ENCODE assay signal across 10 cellular contexts in genomic region chr20:62815066-62815991, GRCh38. TPM values are rescaled to one million over a fixed set of nuclear protein-coding genes. Genes with fewer than 3 reads are reported as not detected.
A peak's percentile ranks its signal among the peaks of the same experiment; 100 is the strongest.
DNase-seq lines count a peak whose midpoint lies in the region; ATAC-seq, FAIRE-seq and TF ChIP-seq lines count a peak whose summit lies in the region.
"Had no signal": no experiment of that assay in that cellular context is flagged by ENCODE, and none has a peak within 500 bp of the region (broad histone marks: within the 10 kb centered on the region; RNA-seq: fewer than 3 reads in every experiment).

No MANE protein-coding gene starts in this region.

- no peak overlapping the region for H2AFZ ChIP-seq in GM23338

- H3K27me3 Mint-ChIP-seq in GM23338 (ENCODE audit: insufficient read depth, low read depth, poor library complexity) = peaks cover 17% of the 10 kb centered on the region
- peaks cover 3% of the 10 kb centered on the region for H3K27me3 Mint-ChIP-seq in activated T-helper 17 cell treated with anti-CD3 and anti-CD28 coated beads, Interleukin-2, amount 50 U/mL, for 72 hours
- H3K27me3 Mint-ChIP-seq in activated CD8-positive, alpha-beta T cell treated with anti-CD3 and anti-CD28 coated beads, Interleukin-2, amount 10 ng/mL, durations not matched to agents 7 days and 5 days (ENCODE audit: low read depth) = peaks cover 25% of the 10 kb centered on the region

- peak overlapping the region; percentile 63 for H3K4me3 Mint-ChIP-seq in GM23338
- H3K4me3 Mint-ChIP-seq in activated T-helper 17 cell treated with anti-CD3 and anti-CD28 coated beads, Interleukin-2, amount 50 U/mL, for 72 hours = no peak overlapping the region
- no peak overlapping the region for H3K4me3 Mint-ChIP-seq in activated CD8-positive, alpha-beta T cell treated with anti-CD3 and anti-CD28 coated beads, Interleukin-2, amount 10 ng/mL, durations not matched to agents 7 days and 5 days

- no peaks in the 10 kb centered on the region for H4K20me1 ChIP-seq in GM23338 (replicated peaks; ENCODE audit: insufficient read depth)

- CTCF ChIA-PET in activated CD8-positive, alpha-beta T cell treated with anti-CD3 and anti-CD28 coated beads, Interleukin-2, amount 10 ng/mL, durations not matched to agents 7 days and 5 days (lab: Charles Lee) = no interaction called here

- H3K4me1 Mint-ChIP-seq in GM23338 = peaks cover 16% of the 10 kb centered on the region
- H3K4me1 Mint-ChIP-seq in activated T-helper 17 cell treated with anti-CD3 and anti-CD28 coated beads, Interleukin-2, amount 50 U/mL, for 72 hours = no peaks in the 10 kb centered on the region
- H3K4me1 Mint-ChIP-seq in activated CD8-positive, alpha-beta T cell treated with anti-CD3 and anti-CD28 coated beads, Interleukin-2, amount 10 ng/mL, durations not matched to agents 7 days and 5 days (ENCODE audit: low read depth) = peaks cover 4% of the 10 kb centered on the region

- H3K27ac Mint-ChIP-seq in GM23338 = no peak overlapping the region
- H3K27ac Mint-ChIP-seq in activated T-helper 17 cell treated with anti-CD3 and anti-CD28 coated beads, Interleukin-2, amount 50 U/mL, for 72 hours = no peak overlapping the region
- H3K27ac Mint-ChIP-seq in activated CD8-positive, alpha-beta T cell treated with anti-CD3 and anti-CD28 coated beads, Interleukin-2, amount 10 ng/mL, durations not matched to agents 7 days and 5 days = no peak overlapping the region

- 0 out of 2 replicates have a peak, but pooled peaks cover 4% of the 10 kb centered on the region for H3F3A ChIP-seq in GM23338 (replicated peaks; ENCODE audit: low read depth)

- ATAC-seq in GM23338 = peak; percentile 66
- ATAC-seq in activated T-helper 17 cell treated with anti-CD3 and anti-CD28 coated beads, Interleukin-2, amount 50 U/mL, for 72 hours (replicated peaks) = peak; percentile 8
- ATAC-seq in activated CD8-positive, alpha-beta T cell treated with anti-CD3 and anti-CD28 coated beads, Interleukin-2, amount 10 ng/mL, durations not matched to agents 7 days and 5 days = no peak

- H3K27ac ChIP-seq in GM23338 (ENCODE audit: low read depth) = peak overlapping the region; percentile 66

- H3K4me3 ChIP-seq in GM23338 = peak overlapping the region; percentile 70

- H3K27me3 ChIP-seq in GM23338 (ENCODE audit: insufficient read depth) = peaks cover 7% of the 10 kb centered on the region; the same call in 1 of the 2 replicates

- peaks cover 10% of the 10 kb centered on the region; the same call in 1 of the 2 replicates for H3K4me1 ChIP-seq in GM23338 (ENCODE audit: insufficient read depth)

- H3K36me3 Mint-ChIP-seq in GM23338 (ENCODE audit: low read depth) = no peaks in the 10 kb centered on the region
- H3K36me3 Mint-ChIP-seq in activated T-helper 17 cell treated with anti-CD3 and anti-CD28 coated beads, Interleukin-2, amount 50 U/mL, for 72 hours (ENCODE audit: low read depth) = peaks cover 26% of the 10 kb centered on the region
- peaks cover 10% of the 10 kb centered on the region for H3K36me3 Mint-ChIP-seq in activated CD8-positive, alpha-beta T cell treated with anti-CD3 and anti-CD28 coated beads, Interleukin-2, amount 10 ng/mL, durations not matched to agents 7 days and 5 days (ENCODE audit: low read depth)

- H3K36me3 ChIP-seq in GM23338 (ENCODE audit: insufficient read depth) = no peaks in the 10 kb centered on the region

- TF ChIP-seq CTCF in GM23338 (conservative IDR thresholded peaks at IDR 0.05; ENCODE audit: low read depth in 2 of 2) (no peak), D721Med (IDR thresholded peaks at IDR 0.05; ENCODE audit: insufficient read depth, missing control alignments) (no peak)

- H3K79me2 ChIP-seq in GM23338 (replicated peaks; ENCODE audit: insufficient read depth) = peaks cover 8% of the 10 kb centered on the region; the same call in 1 of the 2 replicates

- H3K4me2 ChIP-seq in GM23338 = peak overlapping the region; percentile 90

- FAIRE-seq in D721Med (lab: Jason Lieb, UNC) = no peak

- DNase-seq in A172 (ENCODE audit: low spot score) (peak; percentile 62), GM23338 (ENCODE audit: low spot score) (peak; percentile 84), iris pigment epithelial cell (ENCODE audit: low read depth) (peak; percentile 64), D721Med (ENCODE audit: insufficient read length, low spot score) (no peak), NAMALWA (ENCODE audit: low spot score) (no peak)
- no peak for DNase-seq in activated CD8-positive, alpha-beta T cell treated with anti-CD3 and anti-CD28 coated beads, Interleukin-2, amount 10 ng/mL, durations not matched to agents 7 days and 5 days
- no peak for DNase-seq in stimulated activated CD4-positive, alpha-beta T cell treated with anti-CD3 and anti-CD28 coated beads, Interleukin-4, amount 100 ng/mL, for 1 hour
- DNase-seq: activated CD4-positive, alpha-beta T cell treated with anti-CD3 and anti-CD28 coated beads for 48 hours had no signal

- POLR2A ChIA-PET in activated CD8-positive, alpha-beta T cell treated with anti-CD3 and anti-CD28 coated beads, Interleukin-2, amount 10 ng/mL, durations not matched to agents 7 days and 5 days (lab: Charles Lee) = interaction anchor here (1.5 kb wide), 1 partner anchor 46 kb away, joined by 3 read pairs; the partner anchor contains the start of gene TCFL5

- no peaks in the 10 kb centered on the region for H3K9me3 Mint-ChIP-seq in GM23338
- no peaks in the 10 kb centered on the region for H3K9me3 Mint-ChIP-seq in activated T-helper 17 cell treated with anti-CD3 and anti-CD28 coated beads, Interleukin-2, amount 50 U/mL, for 72 hours
- H3K9me3 Mint-ChIP-seq in activated CD8-positive, alpha-beta T cell treated with anti-CD3 and anti-CD28 coated beads, Interleukin-2, amount 10 ng/mL, durations not matched to agents 7 days and 5 days (ENCODE audit: insufficient read depth) = no peaks in the 10 kb centered on the region

- H3K9me2 ChIP-seq in GM23338 (ENCODE audit: insufficient read depth) = no peaks in the 10 kb centered on the region

TF ChIP-seq in GM23338, 12 proteins besides CTCF, POLR2A, EP300 and RAD21 (continues in another document):
- peak; percentile 55; the same call in 1 of the 2 replicates for TF ChIP-seq POLR2AphosphoS5 (IDR thresholded peaks at IDR 0.05; ENCODE audit: low read depth)
- TF ChIP-seq ZNF331 (CRISPR knock-in tag; IDR thresholded peaks at IDR 0.05; ENCODE audit: low read depth) = no peak

RNA-seq across cellular contexts. Expression of gene COL9A3, which starts 1.5 kb away (rescaled TPM):
- total RNA-seq in A172 (2014; rRNA removed; shearing (Covaris generic)) = 1.9 and 2.8 TPM in 2 replicates
- 110 and 113 TPM in 2 replicates for total RNA-seq in GM23338 (2014; rRNA removed; shearing (Covaris generic))
- polyA plus RNA-seq in GM23338 (2016; fragmentation: Nextera tagmentation; extraction: Ambion mirVana) = 74.9 and 79.4 TPM in 2 replicates
- not detected for total RNA-seq in activated T-helper 17 cell treated with anti-CD3 and anti-CD28 coated beads, Interleukin-2, amount 50 U/mL, for 72 hours
- total RNA-seq in activated CD8-positive, alpha-beta T cell treated with anti-CD3 and anti-CD28 coated beads, Interleukin-2, amount 10 ng/mL, durations not matched to agents 7 days and 5 days = not detected
- total RNA-seq: mononuclear cell had no signal

RNA-seq across cellular contexts. Expression of gene OGFR, which starts 10.7 kb away (rescaled TPM):
- total RNA-seq in A172 (2014; rRNA removed; shearing (Covaris generic)) = 66.0 and 90.7 TPM in 2 replicates
- 48.8 and 50.6 TPM in 2 replicates for total RNA-seq in GM23338 (2014; rRNA removed; shearing (Covaris generic))
- 9.6 and 12.3 TPM in 2 replicates for polyA plus RNA-seq in GM23338 (2016; fragmentation: Nextera tagmentation; extraction: Ambion mirVana)
- 10 to 100 TPM; 42.3 to 52.6 TPM for total RNA-seq in activated T-helper 17 cell treated with anti-CD3 and anti-CD28 coated beads, Interleukin-2, amount 50 U/mL, for 72 hours
- total RNA-seq in activated CD8-positive, alpha-beta T cell treated with anti-CD3 and anti-CD28 coated beads, Interleukin-2, amount 10 ng/mL, durations not matched to agents 7 days and 5 days = 10 to 100 TPM; 67.0 to 76.6 TPM

RNA-seq across cellular contexts. Expression of gene MRGBP, which starts 19.1 kb away (rescaled TPM):
- 60.5 and 63.2 TPM in 2 replicates for total RNA-seq in A172 (2014; rRNA removed; shearing (Covaris generic))
- total RNA-seq in GM23338 (2014; rRNA removed; shearing (Covaris generic)) = 24.3 and 26.0 TPM in 2 replicates
- polyA plus RNA-seq in GM23338 (2016; fragmentation: Nextera tagmentation; extraction: Ambion mirVana) = 19.7 and 20.9 TPM in 2 replicates
- total RNA-seq in activated T-helper 17 cell treated with anti-CD3 and anti-CD28 coated beads, Interleukin-2, amount 50 U/mL, for 72 hours = 10 to 100 TPM; 16.0 to 20.5 TPM
- total RNA-seq in activated CD8-positive, alpha-beta T cell treated with anti-CD3 and anti-CD28 coated beads, Interleukin-2, amount 10 ng/mL, durations not matched to agents 7 days and 5 days = 10 to 100 TPM; 18.3 to 19.2 TPM

RNA-seq across cellular contexts. Expression of gene TCFL5, which starts 46.3 kb away (rescaled TPM):
- total RNA-seq in A172 (2014; rRNA removed; shearing (Covaris generic)) = 23.7 and 24.1 TPM in 2 replicates
- 18.8 and 19.3 TPM in 2 replicates for total RNA-seq in GM23338 (2014; rRNA removed; shearing (Covaris generic))
- polyA plus RNA-seq in GM23338 (2016; fragmentation: Nextera tagmentation; extraction: Ambion mirVana) = 5.4 and 5.8 TPM in 2 replicates
- 1 to 10 TPM; 3.4 to 3.7 TPM for total RNA-seq in activated T-helper 17 cell treated with anti-CD3 and anti-CD28 coated beads, Interleukin-2, amount 50 U/mL, for 72 hours
- 1 to 10 TPM; 7.9 to 9.6 TPM for total RNA-seq in activated CD8-positive, alpha-beta T cell treated with anti-CD3 and anti-CD28 coated beads, Interleukin-2, amount 10 ng/mL, durations not matched to agents 7 days and 5 days

Comparison
In these comparisons a context has a peak if more than half of its experiments do, and no peak if none do; other contexts are left out.
1. DNase-seq: peak in A172 (single experiment), GM23338 (single experiment) and iris pigment epithelial cell (single experiment); none in D721Med (single experiment), activated CD8-positive, alpha-beta T cell treated with anti-CD3 and anti-CD28 coated beads, Interleukin-2, amount 10 ng/mL, durations not matched to agents 7 days and 5 days (single experiment), stimulated activated CD4-positive, alpha-beta T cell treated with anti-CD3 and anti-CD28 coated beads, Interleukin-4, amount 100 ng/mL, for 1 hour (single experiment) and NAMALWA (single experiment).
2. RNA of gene COL9A3, which starts 1.5 kb away (total RNA-seq): 110 to 113 TPM in GM23338; 1.9 to 2.8 TPM in A172, not detected in activated T-helper 17 cell treated with anti-CD3 and anti-CD28 coated beads, Interleukin-2, amount 50 U/mL, for 72 hours and not detected in activated CD8-positive, alpha-beta T cell treated with anti-CD3 and anti-CD28 coated beads, Interleukin-2, amount 10 ng/mL, durations not matched to agents 7 days and 5 days; every median in the first group is over 10 times any median in the second.